ENCODE assay signal across 8 cellular contexts in the genomic region with DNA sequence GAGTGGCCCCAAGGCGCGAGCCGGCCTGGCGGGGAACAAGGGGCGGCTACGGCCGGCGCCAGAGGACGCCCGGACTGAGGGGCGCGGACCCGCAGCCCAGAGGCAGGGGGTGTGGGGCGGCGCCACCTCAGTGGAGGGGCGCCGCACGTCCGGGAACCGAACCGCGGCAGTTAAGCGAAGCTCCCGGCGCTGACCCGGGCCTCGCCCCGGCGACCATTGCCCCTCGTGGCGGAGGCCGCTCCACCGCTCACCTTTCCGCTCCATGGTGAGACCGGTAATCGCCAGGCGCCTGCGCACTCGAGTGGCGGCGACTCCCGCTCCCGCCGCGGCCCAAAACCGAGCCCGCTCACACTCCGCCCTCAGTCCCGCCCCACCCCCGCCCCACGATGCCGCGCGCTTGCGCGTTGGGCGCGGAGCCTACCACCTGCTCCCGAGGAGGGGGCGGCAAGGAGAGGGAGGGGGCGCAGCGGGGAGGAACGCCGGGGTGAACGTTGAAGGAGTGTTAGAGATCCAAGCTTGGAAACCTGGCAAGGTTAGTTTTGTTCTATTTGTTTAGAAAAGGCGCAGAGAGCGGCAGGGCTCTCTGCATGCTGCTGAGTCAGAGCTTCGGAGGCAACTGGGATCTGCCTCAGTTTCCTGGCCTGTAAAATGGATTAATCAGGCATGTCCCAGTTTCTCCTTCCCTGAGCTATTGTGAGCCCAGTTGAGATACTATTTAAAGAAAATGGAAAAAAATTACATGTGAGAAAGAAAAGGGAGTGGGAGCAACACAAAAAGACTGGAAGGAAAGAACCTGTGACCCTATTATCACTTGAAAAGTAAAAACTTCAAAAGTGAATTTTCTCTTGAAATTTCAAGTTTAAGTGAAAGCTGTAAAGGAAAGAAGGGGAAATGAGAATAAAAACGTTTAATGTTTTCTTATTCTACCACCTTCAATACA. TPM values are rescaled to one million over a fixed set of nuclear protein-coding genes. Genes with fewer than 3 reads are reported as not detected.
DNase-seq lines count a peak whose midpoint lies in the region; FAIRE-seq and TF ChIP-seq lines count a peak whose summit lies in the region.

Gene SRPK1, minus strand, starts transcription at position 306 of the 940 bp plus-strand sequence. Its CDS starts 42 bp downstream, at position 264.

- no peaks in the 10 kb centered on the region for H3K27me3 Mint-ChIP-seq in neural crest cell (ENCODE audit: low read depth)

- H3K9me3 Mint-ChIP-seq in neural crest cell, result no peaks in the 10 kb centered on the region

- H3K27me3 ChIP-seq in stomach, result no peaks in the 10 kb centered on the region

- TF ChIP-seq EP300 in stomach (IDR thresholded peaks at IDR 0.05), result no peak

- peak within 1 kb of the TSS; percentile 84 to 94 (median 89) for H3K27ac ChIP-seq in stomach

- FAIRE-seq in H54 (lab: Jason Lieb, UNC), result peak; percentile 41

- no peaks in the 10 kb centered on the region for H3K9me3 ChIP-seq in stomach

- H3K36me3 ChIP-seq in stomach, result peaks cover 0 to 7% (median 0%) of the 10 kb centered on the region in 4 donors

- H3K4me1 ChIP-seq in stomach, result peaks cover 5 to 49% (median 29%) of the 10 kb centered on the region in 4 donors

- H3K4me1 Mint-ChIP-seq in neural crest cell, result peaks cover 35% of the 10 kb centered on the region

- no peaks in the 10 kb centered on the region for H3K36me3 Mint-ChIP-seq in neural crest cell (ENCODE audit: low read depth)

- peak within 1 kb of the TSS; percentile 97 for H3K4me3 Mint-ChIP-seq in neural crest cell

- peak within 1 kb of the TSS; percentile 99 for H3K27ac Mint-ChIP-seq in neural crest cell (ENCODE audit: unreplicated experiment)

- TF ChIP-seq CTCF in foreskin fibroblast (IDR thresholded peaks at IDR 0.05; ENCODE audit: low read depth, low read length) (no peak), neural crest cell (conservative IDR thresholded peaks at IDR 0.05) (no peak), stomach (IDR thresholded peaks at IDR 0.05) (no peak)

- peak within 1 kb of the TSS; percentile 58 to 63 for H3K4me3 ChIP-seq in foreskin fibroblast (ENCODE audit: low read depth in 1 of 2, low read length in 2 of 2)
- peak within 1 kb of the TSS; percentile 83 to 90 (median 83) for H3K4me3 ChIP-seq in stomach

- intact Hi-C loops in stomach (cut with DNase I; ENCODE audit: low total_unique reads), result no loop called here

- DNase-seq in ELR (ENCODE audit: low read depth) (peak; percentile 88), H54 (ENCODE audit: insufficient read length, low spot score) (peak; percentile 95), M059J (ENCODE audit: low read depth) (peak; percentile 90), SHP77 treated with DMSO at 0.1 percent for 48 hours (lab: John Stamatoyannopoulos, UW) (peak; percentile 74), activated gamma-delta T cell (lab: John Stamatoyannopoulos, UW) (peak; percentile 77), foreskin fibroblast (peak; percentile 77 to 95), neural crest cell (ENCODE audit: low read depth, low spot score) (peak; percentile 76), stomach (peak; percentile 93)

- 0 to 2% (median 1%) methylated on average over 19 to 69 of the region's 69 CpGs for WGBS in stomach, 5 donors

- peak; percentile 94 for TF ChIP-seq POLR2A in H54 (IDR thresholded peaks at IDR 0.05; ENCODE audit: low read depth, low read length)
- no peak for TF ChIP-seq POLR2A in stomach (IDR thresholded peaks at IDR 0.05)

RNA-seq across cellular contexts. Expression of gene SRPK1, which starts in this region (rescaled TPM):
- 118 and 138 TPM in 2 replicates for total RNA-seq in M059J (2014; rRNA removed; shearing (Covaris generic))
- total RNA-seq in neural crest cell (105 and 113 TPM in 2 replicates), stomach (100 to 1,000 TPM in 2 of 5 donors, 10 to 100 TPM in 3; 17.0 to 204 (median 92.3) TPM)
- polyA plus RNA-seq in stomach, result 10 to 100 TPM; 10.7 to 20.5 (median 13.9) TPM

Comparison
In these comparisons a context has a peak if more than half of its experiments do, and no peak if none do; other contexts are left out.
1. Peak in every context shown above with its lines: DNase-seq, H3K4me3 ChIP-seq and H3K27ac ChIP-seq.